Comparison of ENCODE assay signal across 10 cellular contexts in the genomic region with DNA sequence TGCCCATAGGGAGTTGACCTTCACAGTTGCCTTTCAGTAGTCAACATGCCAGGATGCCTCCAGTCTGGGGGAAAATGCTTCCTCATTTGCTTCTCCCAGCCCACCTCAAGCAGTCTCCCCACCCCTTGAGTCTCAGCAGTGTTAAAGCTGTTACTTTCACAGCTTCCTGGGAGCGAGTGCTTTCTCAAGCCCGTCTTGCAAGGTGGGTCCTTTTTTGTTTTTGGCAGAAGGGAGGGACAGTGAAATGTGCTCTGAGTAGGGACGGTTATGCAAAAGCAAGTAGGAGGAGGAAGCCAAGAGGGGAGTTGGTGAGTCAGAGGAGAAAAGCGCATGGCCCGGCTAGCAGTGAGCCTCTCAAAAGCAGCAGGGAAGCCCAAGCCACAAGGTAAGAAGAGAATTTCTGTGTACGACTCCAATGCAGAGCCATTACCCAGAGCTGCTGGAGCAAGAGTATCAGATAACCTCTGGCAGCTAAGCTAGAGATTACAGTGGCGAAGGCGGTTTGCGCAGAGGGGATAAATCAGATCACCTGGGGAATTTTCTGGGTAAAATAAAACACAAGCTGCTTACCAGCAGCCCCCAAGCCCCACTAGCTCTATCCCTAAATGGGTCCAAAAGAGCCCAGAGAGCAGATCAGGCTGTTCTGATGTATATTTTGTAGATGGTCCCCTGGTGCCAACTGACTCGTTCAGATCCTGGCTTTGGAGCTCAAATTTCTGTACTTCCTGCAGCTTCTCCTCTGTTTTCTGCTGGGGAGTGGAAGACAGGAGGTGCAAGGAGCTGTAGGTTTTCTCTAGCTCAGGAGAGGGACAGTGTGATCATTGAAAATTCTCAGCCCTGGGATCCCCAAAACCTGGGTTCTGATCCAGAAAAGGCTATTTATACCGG. TPM values are rescaled to one million over a fixed set of nuclear protein-coding genes. Genes with fewer than 3 reads are reported as not detected.
A peak's percentile ranks its signal among the peaks of the same experiment; 100 is the strongest.
DNase-seq lines count a peak whose midpoint lies in the region; ATAC-seq and TF ChIP-seq lines count a peak whose summit lies in the region.
"Had no signal": no experiment of that assay in that cellular context is flagged by ENCODE, and none has a peak within 500 bp of the region (broad histone marks: within the 10 kb centered on the region; RNA-seq: fewer than 3 reads in every experiment).

Gene CHST4, plus strand, starts transcription at position 316 of the 888 bp plus-strand sequence. CDS start 10,252 bp downstream, outside the sequence.

- ATAC-seq in activated CD4-positive, alpha-beta T cell treated with anti-CD3 and anti-CD28 coated beads for 36 hours: peak; percentile 64
- no peak for ATAC-seq in GM18511 (IDR thresholded peaks at IDR 0.05; ENCODE audit: unreplicated experiment)

- H3K27ac Mint-ChIP-seq in activated CD4-positive, alpha-beta T cell treated with anti-CD3 and anti-CD28 coated beads for 36 hours: no peak within 1 kb of the TSS
- no peak within 1 kb of the TSS for H3K27ac Mint-ChIP-seq in osteocyte (ENCODE audit: unreplicated experiment)

- TF ChIP-seq CTCF in fibroblast of the aortic adventitia (IDR thresholded peaks at IDR 0.05; ENCODE audit: insufficient read depth, low read length) (no peak), osteocyte (IDR thresholded peaks at IDR 0.05) (no peak)

- H3K9me3 Mint-ChIP-seq in activated CD4-positive, alpha-beta T cell treated with anti-CD3 and anti-CD28 coated beads for 36 hours (ENCODE audit: low read depth): no peaks in the 10 kb centered on the region
- H3K9me3 Mint-ChIP-seq in osteocyte (ENCODE audit: unreplicated experiment): no peaks in the 10 kb centered on the region
- H3K9me3 Mint-ChIP-seq: CD4-positive, CD25-positive, alpha-beta regulatory T cell had no signal

- H3K36me3 Mint-ChIP-seq in activated CD4-positive, alpha-beta T cell treated with anti-CD3 and anti-CD28 coated beads for 36 hours (ENCODE audit: low read depth): no peaks in the 10 kb centered on the region
- H3K36me3 Mint-ChIP-seq in osteocyte (ENCODE audit: unreplicated experiment): no peaks in the 10 kb centered on the region
- H3K36me3 Mint-ChIP-seq: CD4-positive, CD25-positive, alpha-beta regulatory T cell had no signal

- H3K4me1 Mint-ChIP-seq in activated CD4-positive, alpha-beta T cell treated with anti-CD3 and anti-CD28 coated beads for 36 hours: peaks cover 5% of the 10 kb centered on the region
- H3K4me1 Mint-ChIP-seq in osteocyte (ENCODE audit: unreplicated experiment): peaks cover 9% of the 10 kb centered on the region
- H3K4me1 Mint-ChIP-seq: CD4-positive, CD25-positive, alpha-beta regulatory T cell had no signal

- intact Hi-C loops in activated CD4-positive, alpha-beta T cell treated with anti-CD3 and anti-CD28 coated beads for 36 hours (cut with DNase I, micrococcal nuclease): no loop called here

- CTCF ChIA-PET in activated CD4-positive, alpha-beta T cell treated with anti-CD3 and anti-CD28 coated beads for 36 hours (lab: Charles Lee): interaction anchor here (0.7 to 1.7 kb wide), 10 partner anchors 12 to 115 kb away, joined by 3 to 6 read pairs (median 4); no protein-coding TSS in a partner anchor

- POLR2A ChIA-PET in activated CD4-positive, alpha-beta T cell treated with anti-CD3 and anti-CD28 coated beads for 36 hours (lab: Charles Lee): no interaction called here

- peaks cover 25% of the 10 kb centered on the region for H3K27me3 Mint-ChIP-seq in activated CD4-positive, alpha-beta T cell treated with anti-CD3 and anti-CD28 coated beads for 36 hours
- H3K27me3 Mint-ChIP-seq in osteocyte (ENCODE audit: unreplicated experiment): peaks cover 47% of the 10 kb centered on the region

- no peak within 1 kb of the TSS for H3K4me3 ChIP-seq in fibroblast of the aortic adventitia (ENCODE audit: low read depth, low read length)
- H3K4me3 ChIP-seq: psoas muscle had no signal

- H3K4me3 Mint-ChIP-seq in activated CD4-positive, alpha-beta T cell treated with anti-CD3 and anti-CD28 coated beads for 36 hours: no peak within 1 kb of the TSS
- no peak within 1 kb of the TSS for H3K4me3 Mint-ChIP-seq in osteocyte (ENCODE audit: unreplicated experiment)
- H3K4me3 Mint-ChIP-seq: CD4-positive, CD25-positive, alpha-beta regulatory T cell had no signal

- peak; percentile 29 for DNase-seq in activated CD4-positive, alpha-beta T cell treated with anti-CD3 and anti-CD28 coated beads for 36 hours
- DNase-seq in activated CD4-positive, alpha-beta T cell treated with anti-CD3 and anti-CD28 coated beads, Interleukin-2, amount 50 U/mL, for 1 hour: no peak
- DNase-seq in NCI-H82 treated with DMSO at 0.1 percent for 48 hours (lab: John Stamatoyannopoulos, UW; ENCODE audit: unreplicated experiment) (peak; percentile 14), fibroblast of the aortic adventitia (ENCODE audit: low read depth) (peak; percentile 46), stromal cell of bone marrow (ENCODE audit: low read depth) (peak; percentile 31), osteocyte (ENCODE audit: extremely low spot score, unreplicated experiment) (no peak)
- no peak for DNase-seq in activated CD8-positive, alpha-beta memory T cell treated with anti-CD3 and anti-CD28 coated beads for 24 hours
- DNase-seq: CD4-positive, CD25-positive, alpha-beta regulatory T cell had no signal

RNA-seq across cellular contexts. Expression of gene CHST4, which starts in this region (rescaled TPM):
- total RNA-seq in activated CD4-positive, alpha-beta T cell treated with anti-CD3 and anti-CD28 coated beads for 36 hours: not detected
- total RNA-seq in fibroblast of the aortic adventitia (ENCODE audit: low replicate concordance) (not detected in 2 replicates), osteocyte (not detected in 2 replicates)
- total RNA-seq: CD4-positive, CD25-positive, alpha-beta regulatory T cell; psoas muscle had no signal

Comparison
In these comparisons a context has a peak if more than half of its experiments do, and no peak if none do; other contexts are left out.
1. Peak in DNase-seq and ATAC-seq in activated CD4-positive, alpha-beta T cell treated with anti-CD3 and anti-CD28 coated beads for 36 hours; RNA of the gene not detected or under 1 TPM.
2. Peak in DNase-seq in fibroblast of the aortic adventitia; RNA of the gene not detected or under 1 TPM.
3. DNase-seq: peak in NCI-H82 treated with DMSO at 0.1 percent for 48 hours (single experiment) and stromal cell of bone marrow (single experiment); none in activated CD4-positive, alpha-beta T cell treated with anti-CD3 and anti-CD28 coated beads, Interleukin-2, amount 50 U/mL, for 1 hour (single experiment), activated CD8-positive, alpha-beta memory T cell treated with anti-CD3 and anti-CD28 coated beads for 24 hours (single experiment) and osteocyte (single experiment).